Comparison of ENCODE assay signal across 8 cellular contexts in genomic region chr2:242069938-242070395, GRCh38.
DNase-seq lines count a peak whose midpoint lies in the region; ATAC-seq and TF ChIP-seq lines count a peak whose summit lies in the region.
"Not testable (repeated sequence)": the region's sequence is repeated elsewhere in the genome, so short reads cannot be mapped to it uniquely, and the experiment has no call there.

No MANE protein-coding gene starts in this region.

- not testable (repeated sequence) for TF ChIP-seq RAD21 in SK-N-SH (IDR thresholded peaks at IDR 0.05; ENCODE audit: low read length)

- peak; percentile 85 for DNase-seq in AG10803 (ENCODE audit: low read depth)
- DNase-seq in HS-5 (ENCODE audit: low read depth), result peak; percentile 72
- DNase-seq in SK-N-SH, right cardiac atrium: not testable (repeated sequence)
- peak; percentile 68 for DNase-seq in mammary epithelial cell
- peak; percentile 68 for DNase-seq in fibroblast of mammary gland (ENCODE audit: low read depth)
- peak; percentile 17 for DNase-seq in myocyte (ENCODE audit: low read depth)
- DNase-seq in superior temporal gyrus (ENCODE audit: extremely low spot score), result peak; percentile 52

- intact Hi-C loops in mammary epithelial cell (cut with micrococcal nuclease); right cardiac atrium (cut with DNase I): not testable (repeated sequence)

- peaks cover 0 to 29% of the 10 kb centered on the region in 2 experiments; a peak in 3 of 4 replicates for H3K4me1 ChIP-seq in SK-N-SH (ENCODE audit: control insufficient read depth in 1 of 2, insufficient read depth in 2 of 2, low read depth in 1 of 2, low read length in 1 of 2)
- peaks cover 13% of the 10 kb centered on the region for H3K4me1 ChIP-seq in mammary epithelial cell (ENCODE audit: insufficient read depth, low read length)
- H3K4me1 ChIP-seq in right cardiac atrium (ENCODE audit: control insufficient read depth, insufficient read depth, low read length), result not testable (repeated sequence)

- not testable (repeated sequence) for H3K27me3 ChIP-seq in SK-N-SH (ENCODE audit: insufficient read depth); mammary epithelial cell (ENCODE audit: insufficient read depth, low read length); right cardiac atrium (ENCODE audit: control insufficient read depth, insufficient read depth)

- not testable (repeated sequence) for H2AFZ ChIP-seq in SK-N-SH (ENCODE audit: low read depth)
- H2AFZ ChIP-seq in mammary epithelial cell (ENCODE audit: low read depth, low read length), result peak overlapping the region; percentile 67

- not testable (repeated sequence) for H3K9me3 ChIP-seq in SK-N-SH; mammary epithelial cell (replicated peaks; ENCODE audit: insufficient read depth, low read length); right cardiac atrium (ENCODE audit: control insufficient read depth, low read length)

- not testable (repeated sequence) for TF ChIP-seq CTCF in AG10803 (conservative IDR thresholded peaks at IDR 0.05; ENCODE audit: low read length); SK-N-SH (IDR thresholded peaks at IDR 0.05); mammary epithelial cell (conservative IDR thresholded peaks at IDR 0.05 in 1 of 2, IDR thresholded peaks at IDR 0.05 in 1 of 2; ENCODE audit: extremely low read depth in 1 of 2, insufficient read depth in 1 of 2, low read depth in 1 of 2, low read length in 2 of 2); fibroblast of mammary gland (conservative IDR thresholded peaks at IDR 0.05; ENCODE audit: control insufficient read depth, insufficient read depth, low read depth, low read length)

- not testable (repeated sequence) for H3K79me2 ChIP-seq in SK-N-SH (ENCODE audit: insufficient read depth); mammary epithelial cell (ENCODE audit: insufficient read depth, low read length)

- CTCF ChIA-PET in SK-N-SH (lab: Yijun Ruan, JAX); mammary epithelial cell (lab: Charles Lee; ENCODE audit: low non-redundant PET): not testable (repeated sequence)

- in situ Hi-C loops in mammary epithelial cell (cut with MboI; ENCODE audit: low sequenced_read_pairs in 2 of 2), result not testable (repeated sequence)

- H3F3A ChIP-seq in SK-N-SH (replicated peaks; ENCODE audit: insufficient read depth), result not testable (repeated sequence)

- dilution Hi-C loops in mammary epithelial cell (cut with HindIII; ENCODE audit: low sequenced_read_pairs), result not testable (repeated sequence)

- not testable (repeated sequence) for H4K20me1 ChIP-seq in SK-N-SH (ENCODE audit: insufficient read depth); mammary epithelial cell (ENCODE audit: insufficient read depth, low read length)

- TF ChIP-seq EP300 in SK-N-SH (IDR thresholded peaks at IDR 0.05; ENCODE audit: borderline replicate concordance in 1 of 2, low read depth in 1 of 2, low read length in 1 of 2), result not testable (repeated sequence)

- peak; percentile 4 to 75 for ATAC-seq in right cardiac atrium

- POLR2A ChIA-PET in SK-N-SH (lab: Yijun Ruan, JAX), result not testable (repeated sequence)

- H3K9ac ChIP-seq in SK-N-SH; mammary epithelial cell (ENCODE audit: insufficient read depth, low read length): not testable (repeated sequence)

- peak overlapping the region; percentile 23; the same call in 1 of the 2 replicates for H3K4me2 ChIP-seq in SK-N-SH
- peak overlapping the region; percentile 42 for H3K4me2 ChIP-seq in mammary epithelial cell (ENCODE audit: insufficient read depth, low read depth, low read length)

- not testable (repeated sequence) for H3K9me2 ChIP-seq in SK-N-SH

- 19% methylated on average over 12 of the region's 12 CpGs for WGBS in SK-N-SH (ENCODE audit: low lambda C conversion rate)
- 4% methylated on average over 12 of the region's 12 CpGs for WGBS in mammary epithelial cell (ENCODE audit: low coverage, missing lambda C conversion rate)
- WGBS in right cardiac atrium, result 42% methylated on average over 12 of the region's 12 CpGs

- BruUV-seq in mammary epithelial cell (replicated peaks; lab: Mats Ljungman, UMichigan), result not testable (repeated sequence)

- not testable (repeated sequence) for H3K4me3 ChIP-seq in AG10803 (ENCODE audit: low read length); SK-N-SH (ENCODE audit: low read depth in 2 of 2, low read length in 1 of 2); mammary epithelial cell (replicated peaks in 1 of 3; ENCODE audit: insufficient read depth in 1 of 3, low read depth in 2 of 3, low read length in 3 of 3); fibroblast of mammary gland (ENCODE audit: control insufficient read depth, low read depth, low read length); right cardiac atrium (ENCODE audit: low read length)

- H3K36me3 ChIP-seq in SK-N-SH (replicated peaks in 1 of 2; ENCODE audit: control insufficient read depth in 1 of 2, insufficient read depth in 2 of 2, low read length in 1 of 2); mammary epithelial cell (ENCODE audit: insufficient read depth, low read length): not testable (repeated sequence)

- peak overlapping the region in 1 of 2 experiments; percentile 55; a peak in 2 of 4 replicates for H3K27ac ChIP-seq in SK-N-SH (ENCODE audit: low read depth in 2 of 2, low read length in 1 of 2)
- peak overlapping the region; percentile 27 for H3K27ac ChIP-seq in mammary epithelial cell (ENCODE audit: insufficient read depth, low read depth, low read length)
- H3K27ac ChIP-seq in right cardiac atrium (ENCODE audit: low read length), result not testable (repeated sequence)
